10 cellular contexts compared by ENCODE assay signal in the genomic region with DNA sequence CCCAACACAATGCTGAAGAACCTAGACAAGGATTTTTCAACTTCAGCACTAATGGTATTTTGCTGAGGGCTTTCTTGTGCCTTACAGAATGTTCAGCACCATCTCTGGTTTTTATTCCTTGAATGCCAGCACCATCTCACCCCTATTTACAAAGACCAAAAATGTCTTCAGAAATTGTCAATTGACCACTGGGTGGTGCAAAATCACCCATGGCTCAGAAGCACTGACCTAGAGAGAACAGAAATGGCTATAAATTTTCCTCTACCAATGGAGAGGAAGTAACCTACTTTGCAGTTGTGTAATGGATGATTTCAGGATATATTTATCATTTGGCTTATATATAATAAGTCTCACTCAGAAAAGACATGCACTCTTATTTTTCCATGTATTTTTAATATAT.
A peak's percentile ranks its signal among the peaks of the same experiment; 100 is the strongest.
DNase-seq lines count a peak whose midpoint lies in the region; ATAC-seq, FAIRE-seq and TF ChIP-seq lines count a peak whose summit lies in the region.
"Had no signal": no experiment of that assay in that cellular context is flagged by ENCODE, and none has a peak within 500 bp of the region (broad histone marks: within the 10 kb centered on the region; RNA-seq: fewer than 3 reads in every experiment).

No MANE protein-coding gene starts in this region.

- in situ Hi-C loops in SK-MEL-5 (cut with HindIII; ENCODE audit: low pct_unique_long_range_greater_than_20kb, low sequenced_read_pairs): no loop called here

- TF ChIP-seq POLR2A in GM12891 (IDR thresholded peaks at IDR 0.05; ENCODE audit: low read depth, low read length): no peak

- FAIRE-seq in RCC 7860 (lab: Jason Lieb, UNC) (no peak), GM12891 (lab: Jason Lieb, UNC) (no peak)

- ATAC-seq in HG02798 (IDR thresholded peaks at IDR 0.05; ENCODE audit: poor library complexity, unreplicated experiment) (peak; percentile 90), HG02981 (IDR thresholded peaks at IDR 0.05; ENCODE audit: unreplicated experiment) (no peak)
- ATAC-seq: esophagus mucosa had no signal

- peak; percentile 40 for TF ChIP-seq CTCF in C4-2B (conservative IDR thresholded peaks at IDR 0.05)

- H3K27ac ChIP-seq in C4-2B: no peak overlapping the region

- DNase-seq in SK-MEL-5 (ENCODE audit: low read depth, low spot score) (peak; percentile 53), iPS-NIHi11 (ENCODE audit: low spot score) (peak; percentile 20), RCC 7860 (ENCODE audit: low spot score) (no peak), hypothalamus (lab: John Stamatoyannopoulos, UW) (no peak), GM12891 (ENCODE audit: insufficient read length, low spot score) (no peak)
- DNase-seq: posterior cingulate gyrus had no signal

TF ChIP-seq in GM12891, 5 proteins besides CTCF, POLR2A, EP300 and RAD21:
- TF ChIP-seq POU2F2 (IDR thresholded peaks at IDR 0.05; ENCODE audit: low read depth, low read length) (no peak), TAF1 (IDR thresholded peaks at IDR 0.05; ENCODE audit: low read depth, low read length) (no peak), POLR2AphosphoS5 (IDR thresholded peaks at IDR 0.05; ENCODE audit: low read depth, low read length) (no peak)

Comparison
In these comparisons a context has a peak if more than half of its experiments do, and no peak if none do; other contexts are left out.
1. DNase-seq: peak in SK-MEL-5 (single experiment) and iPS-NIHi11 (single experiment); none in RCC 7860 (single experiment), hypothalamus (0 of 51) and GM12891 (single experiment).